Comparison of ENCODE assay signal across 11 cellular contexts in genomic region chr10:21171197-21171935, GRCh38.
DNase-seq lines count a peak whose midpoint lies in the region; ATAC-seq, FAIRE-seq and TF ChIP-seq lines count a peak whose summit lies in the region.
"Had no signal": no experiment of that assay in that cellular context is flagged by ENCODE, and none has a peak within 500 bp of the region (broad histone marks: within the 10 kb centered on the region; RNA-seq: fewer than 3 reads in every experiment).

No MANE protein-coding gene starts in this region.

- no peaks in the 10 kb centered on the region for H3K9me3 ChIP-seq in endothelial cell of umbilical vein (replicated peaks; ENCODE audit: control insufficient read depth, insufficient read depth, low read length)
- no peaks in the 10 kb centered on the region for H3K9me3 ChIP-seq in psoas muscle

- no peak for FAIRE-seq in endothelial cell of umbilical vein (lab: Jason Lieb, UNC)

- no peak overlapping the region for H3K4me3 ChIP-seq in endothelial cell of umbilical vein (replicated peaks in 1 of 3; ENCODE audit: insufficient read depth in 1 of 3, low read depth in 1 of 3, low read length in 3 of 3)
- H3K4me3 ChIP-seq in retinal pigment epithelial cell (ENCODE audit: low read length): no peak overlapping the region
- H3K4me3 ChIP-seq in psoas muscle: no peak overlapping the region

- H3K27ac ChIP-seq in endothelial cell of umbilical vein (ENCODE audit: insufficient read depth, low read depth, low read length) (no peak overlapping the region), psoas muscle (no peak overlapping the region)

- no peaks in the 10 kb centered on the region for H4K20me1 ChIP-seq in endothelial cell of umbilical vein (replicated peaks; ENCODE audit: control insufficient read depth, extremely low read depth, insufficient read depth, low read length)

- TF ChIP-seq POLR2A in endothelial cell of umbilical vein (IDR thresholded peaks at IDR 0.05; ENCODE audit: low read depth, low read length): no peak

- H3K79me2 ChIP-seq in endothelial cell of umbilical vein (ENCODE audit: control insufficient read depth, insufficient read depth, low read length): no peaks in the 10 kb centered on the region

- H3K4me3 Mint-ChIP-seq in stimulated activated naive B cell treated with anti-CD40 and anti-IgM and Interleukin-4, amounts not matched to agents 10 μg/mL and 1 μg/mL and 100 μg/mL, for 72 hours: no peak overlapping the region

- DNase-seq in NCI-H1436 (lab: John Stamatoyannopoulos, UW): peak; percentile 15
- DNase-seq in NCI-H1436 treated with DMSO at 0.1 percent for 48 hours (lab: John Stamatoyannopoulos, UW): no peak
- DNase-seq in NCI-H146 (lab: John Stamatoyannopoulos, UW): peak; percentile 48
- DNase-seq in endothelial cell of umbilical vein (ENCODE audit: low read depth, low spot score): no peak
- no peak for DNase-seq in retinal pigment epithelial cell (ENCODE audit: low read depth)
- no peak for DNase-seq in SKM-1 treated with dmso at 0.1 percent for 144 hours (lab: John Stamatoyannopoulos, UW; ENCODE audit: unreplicated experiment)
- no peak for DNase-seq in psoas muscle
- no peak for DNase-seq in stimulated activated naive B cell treated with anti-CD40 and anti-IgM and Interleukin-4, amounts not matched to agents 10 μg/mL and 1 μg/mL and 100 μg/mL, for 72 hours
- DNase-seq: NCI-H446, retina, T-helper 2 cell had no signal

- TF ChIP-seq CTCF in endothelial cell of umbilical vein (IDR thresholded peaks at IDR 0.05; ENCODE audit: extremely low read depth in 1 of 2, insufficient read depth in 1 of 2, low read depth in 1 of 2, low read length in 2 of 2) (peak; percentile 20 to 33), retinal pigment epithelial cell (conservative IDR thresholded peaks at IDR 0.05; ENCODE audit: low read depth, low read length) (peak; percentile 43), psoas muscle (IDR thresholded peaks at IDR 0.05) (no peak)

- H2AFZ ChIP-seq in endothelial cell of umbilical vein (ENCODE audit: low read depth, low read length): no peak overlapping the region

- no peak for ATAC-seq in psoas muscle
- ATAC-seq in stimulated activated naive B cell treated with anti-CD40 and anti-IgM and Interleukin-4, amounts not matched to agents 10 μg/mL and 1 μg/mL and 100 μg/mL, for 72 hours (replicated peaks): no peak

- no TSS peak for BruUV-seq in endothelial cell of umbilical vein (replicated peaks; lab: Mats Ljungman, UMichigan)

- peaks cover 42 to 52% of the 10 kb centered on the region in 2 donors for H3K27me3 Mint-ChIP-seq in stimulated activated naive B cell treated with anti-CD40 and anti-IgM and Interleukin-4, amounts not matched to agents 10 μg/mL and 1 μg/mL and 100 μg/mL, for 72 hours

- H3K36me3 ChIP-seq in endothelial cell of umbilical vein (ENCODE audit: control insufficient read depth in 2 of 2, extremely low read depth in 1 of 2, insufficient read depth in 2 of 2, low read length in 2 of 2) (no peaks in the 10 kb centered on the region), psoas muscle (ENCODE audit: insufficient read depth in 1 of 2, low read depth in 1 of 2) (no peaks in the 10 kb centered on the region)

- CTCF ChIA-PET in endothelial cell of umbilical vein (lab: Charles Lee): interaction anchor here (0.7 to 1.9 kb wide), 4 partner anchors 13 to 783 kb away, joined by 3 to 6 read pairs (median 4); no protein-coding TSS in a partner anchor

- H3K4me1 Mint-ChIP-seq in stimulated activated naive B cell treated with anti-CD40 and anti-IgM and Interleukin-4, amounts not matched to agents 10 μg/mL and 1 μg/mL and 100 μg/mL, for 72 hours: peaks cover 4 to 18% of the 10 kb centered on the region in 2 donors

- POLR2A ChIA-PET in endothelial cell of umbilical vein (lab: Charles Lee): no interaction called here

- H3K27me3 ChIP-seq in endothelial cell of umbilical vein (ENCODE audit: control insufficient read depth in 2 of 2, insufficient read depth in 2 of 2, low read length in 2 of 2) (peaks cover 20 to 40% of the 10 kb centered on the region in 2 experiments), psoas muscle (ENCODE audit: insufficient read depth in 3 of 3, low read length in 2 of 3) (peaks cover 0 to 49% (median 10%) of the 10 kb centered on the region in 3 donors)

- no peaks in the 10 kb centered on the region for H3K9me1 ChIP-seq in endothelial cell of umbilical vein (replicated peaks; ENCODE audit: control insufficient read depth, extremely low read depth, insufficient read depth, low read length)

- no peak overlapping the region for H3K9ac ChIP-seq in endothelial cell of umbilical vein (replicated peaks; ENCODE audit: extremely low read depth, insufficient read depth, low read length)

- intact Hi-C loops in endothelial cell of umbilical vein (cut with micrococcal nuclease) (loop anchor here (5.0 kb wide), 1 partner anchor 86 kb away; no protein-coding TSS in a partner anchor), psoas muscle (cut with DNase I) (no loop called here)

- dilution Hi-C loops in endothelial cell of umbilical vein (cut with MboI; ENCODE audit: extremely low pct_ligation_motif_present, low sequenced_read_pairs): no loop called here

- H3K4me1 ChIP-seq in endothelial cell of umbilical vein (ENCODE audit: control insufficient read depth, extremely low read depth, insufficient read depth, low read length) (peaks cover 6% of the 10 kb centered on the region), psoas muscle (no peaks in the 10 kb centered on the region)

- H3K27ac Mint-ChIP-seq in stimulated activated naive B cell treated with anti-CD40 and anti-IgM and Interleukin-4, amounts not matched to agents 10 μg/mL and 1 μg/mL and 100 μg/mL, for 72 hours: no peak overlapping the region

- H3K4me2 ChIP-seq in endothelial cell of umbilical vein (ENCODE audit: insufficient read depth, low read length): no peak overlapping the region

- H3K36me3 Mint-ChIP-seq in stimulated activated naive B cell treated with anti-CD40 and anti-IgM and Interleukin-4, amounts not matched to agents 10 μg/mL and 1 μg/mL and 100 μg/mL, for 72 hours: peaks cover under 1 to 2% of the 10 kb centered on the region in 2 donors

- WGBS in psoas muscle, 3 donors: 84 to 85% (median 85%) methylated on average over 14 of the region's 14 CpGs

- H3K9me3 Mint-ChIP-seq in stimulated activated naive B cell treated with anti-CD40 and anti-IgM and Interleukin-4, amounts not matched to agents 10 μg/mL and 1 μg/mL and 100 μg/mL, for 72 hours: peaks cover 0 to 2% of the 10 kb centered on the region in 2 donors

TF ChIP-seq in endothelial cell of umbilical vein, 7 proteins besides CTCF, POLR2A, EP300 and RAD21:
- TF ChIP-seq GATA2 (IDR thresholded peaks at IDR 0.05; ENCODE audit: insufficient read depth, insufficient read length, low read depth, low read length): no peak
- TF ChIP-seq, protein P1, sequence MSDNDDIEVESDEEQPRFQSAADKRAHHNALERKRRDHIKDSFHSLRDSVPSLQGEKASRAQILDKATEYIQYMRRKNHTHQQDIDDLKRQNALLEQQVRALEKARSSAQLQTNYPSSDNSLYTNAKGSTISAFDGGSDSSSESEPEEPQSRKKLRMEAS (IDR thresholded peaks at IDR 0.05; ENCODE audit: insufficient read depth, insufficient read length): no peak
- TF ChIP-seq JUN (IDR thresholded peaks at IDR 0.05; ENCODE audit: borderline replicate concordance, insufficient read depth, insufficient read length, low read depth): no peak
- TF ChIP-seq EZH2 (IDR thresholded peaks at IDR 0.05; ENCODE audit: borderline replicate concordance, low read depth, low read length, severe bottlenecking): no peak
- TF ChIP-seq POLR2AphosphoS5 (IDR thresholded peaks at IDR 0.05; ENCODE audit: insufficient read depth, low read depth, low read length): no peak
- TF ChIP-seq FOS (IDR thresholded peaks at IDR 0.05; ENCODE audit: borderline replicate concordance, insufficient read depth, low read length): no peak
- no peak for TF ChIP-seq MYC (IDR thresholded peaks at IDR 0.05; ENCODE audit: low read depth, low read length)

Comparison
In these comparisons a context has a peak if more than half of its experiments do, and no peak if none do; other contexts are left out.
1. DNase-seq: peak in NCI-H1436 (single experiment) and NCI-H146 (single experiment); none in NCI-H1436 treated with DMSO at 0.1 percent for 48 hours (single experiment), endothelial cell of umbilical vein (single experiment), retinal pigment epithelial cell (single experiment), SKM-1 treated with dmso at 0.1 percent for 144 hours (single experiment), psoas muscle (0 of 2) and stimulated activated naive B cell treated with anti-CD40 and anti-IgM and Interleukin-4, amounts not matched to agents 10 μg/mL and 1 μg/mL and 100 μg/mL, for 72 hours (single experiment).